In the genomic region with DNA sequence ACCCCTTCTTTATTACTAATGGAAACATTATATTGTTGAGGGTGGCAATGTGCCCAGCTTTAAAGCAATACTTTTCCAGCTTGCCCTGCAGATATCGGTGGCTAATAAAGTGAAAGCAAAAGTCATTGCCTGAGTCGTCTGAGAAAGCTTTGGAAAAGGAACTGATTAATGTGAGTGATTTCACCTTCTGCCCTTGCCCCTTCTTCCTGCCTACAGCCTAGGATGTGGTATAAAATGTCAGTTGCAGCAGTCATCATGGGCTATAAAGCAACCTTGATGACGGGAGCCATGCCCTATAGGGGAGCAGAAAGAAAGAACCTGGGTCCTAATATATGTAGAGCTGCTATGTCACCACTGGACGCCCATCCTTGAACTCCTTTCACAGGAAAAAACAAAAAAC, we compare ENCODE assay signal across 8 cellular contexts.
DNase-seq lines count a peak whose midpoint lies in the region; ATAC-seq lines count a peak whose summit lies in the region.

No MANE protein-coding gene starts in this region.

- peaks cover 3% of the 10 kb centered on the region for H3K9me3 Mint-ChIP-seq in activated naive CD8-positive, alpha-beta T cell treated with anti-CD3 and anti-CD28 coated beads for 36 hours

- peak overlapping the region; percentile 23 for H3K9ac ChIP-seq in mucosa of stomach (ENCODE audit: low read length)

- H3K36me3 ChIP-seq in mucosa of stomach (ENCODE audit: control insufficient read depth, insufficient read depth, low read length), result no peaks in the 10 kb centered on the region

- DNase-seq in EH (ENCODE audit: low read depth) (peak; percentile 34), cerebellar nuclear complex (lab: John Stamatoyannopoulos, UW) (no peak)
- DNase-seq in activated naive CD8-positive, alpha-beta T cell treated with anti-CD3 and anti-CD28 coated beads for 36 hours, result peak; percentile 5

- peak overlapping the region; percentile 80 for H3K27ac Mint-ChIP-seq in activated naive CD8-positive, alpha-beta T cell treated with anti-CD3 and anti-CD28 coated beads for 36 hours

- peak overlapping the region; percentile 37 for H3K4me3 Mint-ChIP-seq in activated naive CD8-positive, alpha-beta T cell treated with anti-CD3 and anti-CD28 coated beads for 36 hours

- no peak overlapping the region for H3K4me3 ChIP-seq in mucosa of stomach (ENCODE audit: low read length)

- ATAC-seq in HG02973 (IDR thresholded peaks at IDR 0.05; ENCODE audit: unreplicated experiment) (peak; percentile 16), HG03354 (IDR thresholded peaks at IDR 0.05; ENCODE audit: poor library complexity, severe bottlenecking, unreplicated experiment) (no peak), GM21381 (IDR thresholded peaks at IDR 0.05; ENCODE audit: unreplicated experiment) (no peak), GM18873 (IDR thresholded peaks at IDR 0.05; ENCODE audit: low FRiP score, unreplicated experiment) (no peak)

- no peaks in the 10 kb centered on the region for H3K4me1 ChIP-seq in mucosa of stomach (ENCODE audit: control insufficient read depth, insufficient read depth, low read length)

- H3K4me1 Mint-ChIP-seq in activated naive CD8-positive, alpha-beta T cell treated with anti-CD3 and anti-CD28 coated beads for 36 hours, result peaks cover 3% of the 10 kb centered on the region

- no peaks in the 10 kb centered on the region for H3K27me3 Mint-ChIP-seq in activated naive CD8-positive, alpha-beta T cell treated with anti-CD3 and anti-CD28 coated beads for 36 hours

- peaks cover 6% of the 10 kb centered on the region for H3K36me3 Mint-ChIP-seq in activated naive CD8-positive, alpha-beta T cell treated with anti-CD3 and anti-CD28 coated beads for 36 hours

- no peaks in the 10 kb centered on the region for H3K27me3 ChIP-seq in mucosa of stomach (ENCODE audit: control insufficient read depth, insufficient read depth, low read length)

- H3K9me3 ChIP-seq in mucosa of stomach (ENCODE audit: control insufficient read depth, low read length), result no peaks in the 10 kb centered on the region

Comparison
In these comparisons a context has a peak if more than half of its experiments do, and no peak if none do; other contexts are left out.
1. DNase-seq: peak in EH (single experiment) and activated naive CD8-positive, alpha-beta T cell treated with anti-CD3 and anti-CD28 coated beads for 36 hours (single experiment); none in cerebellar nuclear complex (0 of 2).